10 cellular contexts compared by ENCODE assay signal in genomic region chr19:45876161-45876410, GRCh38. TPM values are rescaled to one million over a fixed set of nuclear protein-coding genes. Genes with fewer than 3 reads are reported as not detected.
DNase-seq lines count a peak whose midpoint lies in the region; ATAC-seq, FAIRE-seq and TF ChIP-seq lines count a peak whose summit lies in the region.
"Had no signal": no experiment of that assay in that cellular context is flagged by ENCODE, and none has a peak within 500 bp of the region (broad histone marks: within the 10 kb centered on the region; RNA-seq: fewer than 3 reads in every experiment).

No MANE protein-coding gene starts in this region.

- TF ChIP-seq CTCF in A549 (IDR thresholded peaks at IDR 0.05) = no peak
- no peak for TF ChIP-seq CTCF in mammary epithelial cell (conservative IDR thresholded peaks at IDR 0.05 in 1 of 2, IDR thresholded peaks at IDR 0.05 in 1 of 2; ENCODE audit: extremely low read depth in 1 of 2, insufficient read depth in 1 of 2, low read depth in 1 of 2, low read length in 2 of 2)
- no peak for TF ChIP-seq CTCF in natural killer cell (IDR thresholded peaks at IDR 0.05)
- TF ChIP-seq CTCF in gastrocnemius medialis (IDR thresholded peaks at IDR 0.05 in 4 of 5, conservative IDR thresholded peaks at IDR 0.05 in 1 of 5) = no peak

- FAIRE-seq in A549 (lab: Jason Lieb, UNC) = no peak

- no peaks in the 10 kb centered on the region for H3K36me3 ChIP-seq in GM23248 (ENCODE audit: low read depth)
- no peaks in the 10 kb centered on the region for H3K36me3 ChIP-seq in mammary epithelial cell (ENCODE audit: insufficient read depth, low read length)
- no peaks in the 10 kb centered on the region for H3K36me3 ChIP-seq in gastrocnemius medialis

- in situ Hi-C loops in GM23248 (cut with MboI) (no loop called here), mammary epithelial cell (cut with MboI; ENCODE audit: low sequenced_read_pairs in 2 of 2) (no loop called here), gastrocnemius medialis (cut with MboI; ENCODE audit: low sequenced_read_pairs in 4 of 4) (no loop called here)

- no TSS peak for BruUV-seq in mammary epithelial cell (replicated peaks; lab: Mats Ljungman, UMichigan)

- peaks cover 0 to 23% of the 10 kb centered on the region in 2 donors for H3K27me3 Mint-ChIP-seq in natural killer cell (ENCODE audit: low read depth in 2 of 2)

- H3K79me2 ChIP-seq in GM23248 (ENCODE audit: insufficient read depth) (no peaks in the 10 kb centered on the region), mammary epithelial cell (ENCODE audit: insufficient read depth, low read length) (no peaks in the 10 kb centered on the region)

- intact Hi-C loops in mammary epithelial cell (cut with micrococcal nuclease) = no loop called here
- intact Hi-C loops in natural killer cell (cut with micrococcal nuclease) = no loop called here
- intact Hi-C loops in gastrocnemius medialis (cut with DNase I; ENCODE audit: low total_unique reads) = no loop called here

- no peaks in the 10 kb centered on the region for H3F3A ChIP-seq in GM23248 (ENCODE audit: insufficient read depth)

- H3K9ac ChIP-seq in GM23248 (peak overlapping the region; percentile 77; the same call in 1 of the 2 replicates), mammary epithelial cell (ENCODE audit: insufficient read depth, low read length) (no peak overlapping the region)

- H4K20me1 ChIP-seq in GM23248 (ENCODE audit: insufficient read depth) = no peaks in the 10 kb centered on the region
- no peaks in the 10 kb centered on the region for H4K20me1 ChIP-seq in mammary epithelial cell (ENCODE audit: insufficient read depth, low read length)

- H3K9me3 ChIP-seq in A549 (no peaks in the 10 kb centered on the region), GM23248 (ENCODE audit: low read depth) (no peaks in the 10 kb centered on the region), mammary epithelial cell (replicated peaks; ENCODE audit: insufficient read depth, low read length) (no peaks in the 10 kb centered on the region), gastrocnemius medialis (no peaks in the 10 kb centered on the region)

- H3K4me1 Mint-ChIP-seq in natural killer cell = peaks cover 0 to 19% of the 10 kb centered on the region in 2 donors

- H3K4me1 ChIP-seq in A549 (peaks cover 2% of the 10 kb centered on the region), GM23248 (ENCODE audit: insufficient read depth) (no peaks in the 10 kb centered on the region), mammary epithelial cell (ENCODE audit: insufficient read depth, low read length) (peaks cover 2% of the 10 kb centered on the region), gastrocnemius medialis (no peaks in the 10 kb centered on the region)

- no peaks in the 10 kb centered on the region for H3K36me3 Mint-ChIP-seq in natural killer cell

- POLR2A ChIA-PET in A549 (lab: Yijun Ruan, JAX) = no interaction called here

- H3K27me3 ChIP-seq in GM23248 (replicated peaks; ENCODE audit: insufficient read depth) (no peaks in the 10 kb centered on the region), mammary epithelial cell (ENCODE audit: insufficient read depth, low read length) (no peaks in the 10 kb centered on the region), gastrocnemius medialis (peaks cover 0 to 9% (median 0%) of the 10 kb centered on the region in 3 donors)

- peak; percentile 30 to 40; a peak in 4 of 6 replicates for ATAC-seq in A549
- ATAC-seq in natural killer cell = peak in 2 of 3 donors; percentile 49 to 59
- ATAC-seq in HG03280 (IDR thresholded peaks at IDR 0.05; ENCODE audit: unreplicated experiment) = no peak
- ATAC-seq in gastrocnemius medialis = no peak

- no peaks in the 10 kb centered on the region for H3K9me2 ChIP-seq in GM23248 (ENCODE audit: insufficient read depth)

- H3K27ac Mint-ChIP-seq in natural killer cell = peak overlapping the region in 1 of 2 donors; percentile 76
- H3K27ac Mint-ChIP-seq: dendritic cell treated with granulocyte-macrophage colony-stimulating factor and Interleukin-4, amounts not matched to agents 40 ng/mL and 50 ng/mL, for 4 days had no signal

- dilution Hi-C loops in mammary epithelial cell (cut with HindIII; ENCODE audit: low sequenced_read_pairs) = no loop called here

- DNase-seq in A549 (ENCODE audit: low read depth in 1 of 2, low spot score in 1 of 2) (no peak), GM23248 (peak; percentile 18), mammary epithelial cell (no peak), natural killer cell (no peak), glomerular visceral epithelial cell (ENCODE audit: extremely low spot score) (no peak), NCI-H1417 (lab: John Stamatoyannopoulos, UW) (no peak), gastrocnemius medialis (no peak)

- CTCF ChIA-PET in A549 (lab: Yijun Ruan, JAX) = interaction anchor here (0.7 to 2.4 kb wide), 2 partner anchors 12 to 58 kb away, joined by 4 to 9 read pairs; partner anchors contain the start of gene FOXA3
- CTCF ChIA-PET in mammary epithelial cell (lab: Charles Lee; ENCODE audit: low non-redundant PET) = no interaction called here

- H3K4me3 ChIP-seq in A549 = no peak overlapping the region
- H3K4me3 ChIP-seq in GM23248 = no peak overlapping the region
- no peak overlapping the region for H3K4me3 ChIP-seq in mammary epithelial cell (replicated peaks in 1 of 3; ENCODE audit: insufficient read depth in 1 of 3, low read depth in 2 of 3, low read length in 3 of 3)
- no peak overlapping the region for H3K4me3 ChIP-seq in gastrocnemius medialis

- WGBS in A549 (ENCODE audit: missing lambda C conversion rate) = 69% methylated on average over 4 of the region's 4 CpGs
- WGBS in GM23248 (ENCODE audit: low coverage in 1 of 2, low lambda C conversion rate in 2 of 2, missing lambda C conversion rate in 2 of 2), 2 experiments = 56 to 94% methylated on average over 2 to 4 of the region's 4 CpGs
- WGBS in mammary epithelial cell (ENCODE audit: low coverage, missing lambda C conversion rate) = 100% methylated on average over 2 of the region's 4 CpGs

- H2AFZ ChIP-seq in GM23248 (peak overlapping the region; percentile 85), mammary epithelial cell (ENCODE audit: low read depth, low read length) (peak overlapping the region; percentile 78)

- peak overlapping the region in 1 of 2 experiments; percentile 30; a peak in 1 of 6 replicates for H3K27ac ChIP-seq in A549
- H3K27ac ChIP-seq in GM23248 = no peak overlapping the region
- H3K27ac ChIP-seq in mammary epithelial cell (ENCODE audit: insufficient read depth, low read depth, low read length) = no peak overlapping the region
- peak overlapping the region in 2 of 4 donors; percentile 54 to 76 for H3K27ac ChIP-seq in gastrocnemius medialis

- TF ChIP-seq POLR2A in A549 (IDR thresholded peaks at IDR 0.05; ENCODE audit: low read length) (no peak), gastrocnemius medialis (IDR thresholded peaks at IDR 0.05) (no peak)

- H3K4me2 ChIP-seq in A549 (no peak overlapping the region), GM23248 (ENCODE audit: unreplicated experiment) (no peak overlapping the region), mammary epithelial cell (ENCODE audit: insufficient read depth, low read depth, low read length) (no peak overlapping the region)

- H3K4me3 Mint-ChIP-seq in natural killer cell = peak overlapping the region; percentile 61
- H3K4me3 Mint-ChIP-seq: dendritic cell treated with granulocyte-macrophage colony-stimulating factor and Interleukin-4, amounts not matched to agents 40 ng/mL and 50 ng/mL, for 4 days had no signal

- TF ChIP-seq RAD21 in A549 (conservative IDR thresholded peaks at IDR 0.05 in 1 of 2, IDR thresholded peaks at IDR 0.05 in 1 of 2) = no peak

- no peak for TF ChIP-seq EP300 in A549 (IDR thresholded peaks at IDR 0.05)

- no peaks in the 10 kb centered on the region for H3K9me3 Mint-ChIP-seq in natural killer cell
- H3K9me3 Mint-ChIP-seq: dendritic cell treated with granulocyte-macrophage colony-stimulating factor and Interleukin-4, amounts not matched to agents 40 ng/mL and 50 ng/mL, for 4 days had no signal

RNA-seq across cellular contexts. Expression of gene IRF2BP1, which starts 9.9 kb away (rescaled TPM):
- 9.5 and 10.9 TPM in 2 replicates for polyA plus RNA-seq in A549 (2011; rRNA removed)
- polyA plus RNA-seq in A549 (2012; cell fraction: cytosol; rRNA removed) = 17.2 and 27.7 TPM in 2 replicates
- polyA plus RNA-seq in A549 (2012; cell fraction: nucleus; rRNA removed) = 17.1 and 29.4 TPM in 2 replicates
- polyA plus RNA-seq in A549 (2017; fragmentation: RNase III; extraction: RNeasy Plus Mini Kit Qiagen cat#74134 plus additional on column Dnase treatment) = 20.1 to 23.1 TPM (median 21.3 TPM) in 3 replicates
- polyA minus RNA-seq in A549 (2011; rRNA and poly(A)+ RNA removed) = 10.2 and 13.7 TPM in 2 replicates
- total RNA-seq in GM23248 (2014; rRNA removed; shearing (Covaris generic)) = 39.3 and 53.8 TPM in 2 replicates
- polyA plus RNA-seq in GM23248 (2016; fragmentation: Nextera tagmentation; extraction: Ambion mirVana) = 7.8 and 8.6 TPM in 2 replicates
- 10 to 100 TPM; 15.9 to 28.0 TPM for total RNA-seq in mammary epithelial cell
- 5.7 TPM for polyA plus RNA-seq in mammary epithelial cell
- polyA minus RNA-seq in mammary epithelial cell = 6.1 TPM
- total RNA-seq in natural killer cell = 10 to 100 TPM; 16.1 to 20.3 (median 19.6) TPM
- total RNA-seq in gastrocnemius medialis = 10 to 100 TPM; 17.1 to 40.6 (median 28.6) TPM

RNA-seq across cellular contexts. Expression of gene FOXA3, which starts 12.0 kb away (rescaled TPM):
- polyA plus RNA-seq in A549 (2011; rRNA removed) (5.3 and 6.5 TPM in 2 replicates), A549 (2017; fragmentation: RNase III; extraction: RNeasy Plus Mini Kit Qiagen cat#74134 plus additional on column Dnase treatment) (1.2 to 1.6 TPM (median 1.3 TPM) in 3 replicates), GM23248 (2016; fragmentation: Nextera tagmentation; extraction: Ambion mirVana) (not detected in 2 replicates), mammary epithelial cell (not detected)
- polyA plus RNA-seq in A549 (2012; cell fraction: cytosol; rRNA removed) = 0.90 and 0.98 TPM in 2 replicates
- 0.74 and 0.77 TPM in 2 replicates for polyA plus RNA-seq in A549 (2012; cell fraction: nucleus; rRNA removed)
- 6.0 and 6.6 TPM in 2 replicates for polyA minus RNA-seq in A549 (2011; rRNA and poly(A)+ RNA removed)
- not detected in 2 replicates for total RNA-seq in GM23248 (2014; rRNA removed; shearing (Covaris generic))
- total RNA-seq in mammary epithelial cell (not detected), natural killer cell (not detected), gastrocnemius medialis (not detected)
- polyA minus RNA-seq in mammary epithelial cell = not detected
- total RNA-seq: skeletal muscle tissue had no signal

RNA-seq across cellular contexts. Expression of gene SYMPK, which starts 13.1 kb away (rescaled TPM):
- polyA plus RNA-seq in A549 (2011; rRNA removed) (92.6 and 105 TPM in 2 replicates), A549 (2017; fragmentation: RNase III; extraction: RNeasy Plus Mini Kit Qiagen cat#74134 plus additional on column Dnase treatment) (57.8 to 61.9 TPM (median 58.1 TPM) in 3 replicates), GM23248 (2016; fragmentation: Nextera tagmentation; extraction: Ambion mirVana) (14.8 and 17.8 TPM in 2 replicates), mammary epithelial cell (56.2 TPM)
- 102 and 122 TPM in 2 replicates for polyA plus RNA-seq in A549 (2012; cell fraction: cytosol; rRNA removed)
- polyA plus RNA-seq in A549 (2012; cell fraction: nucleus; rRNA removed) = 262 and 328 TPM in 2 replicates
- 125 and 128 TPM in 2 replicates for polyA minus RNA-seq in A549 (2011; rRNA and poly(A)+ RNA removed)
- 28.1 and 81.4 TPM in 2 replicates for total RNA-seq in GM23248 (2014; rRNA removed; shearing (Covaris generic))
- total RNA-seq in mammary epithelial cell (10 to 100 TPM; 32.3 to 81.6 TPM), natural killer cell (10 to 100 TPM; 86.4 to 94.8 (median 86.7) TPM), gastrocnemius medialis (10 to 100 TPM; 14.1 to 64.6 (median 34.9) TPM)
- polyA minus RNA-seq in mammary epithelial cell = 163 TPM

RNA-seq across cellular contexts. Expression of gene MYPOP, which starts 26.3 kb away (rescaled TPM):
- polyA plus RNA-seq in A549 (2011; rRNA removed) (2.1 and 3.4 TPM in 2 replicates), A549 (2017; fragmentation: RNase III; extraction: RNeasy Plus Mini Kit Qiagen cat#74134 plus additional on column Dnase treatment) (7.9 to 10.6 TPM (median 10.5 TPM) in 3 replicates), GM23248 (2016; fragmentation: Nextera tagmentation; extraction: Ambion mirVana) (1.2 and 1.6 TPM in 2 replicates), mammary epithelial cell (1.4 TPM)
- polyA plus RNA-seq in A549 (2012; cell fraction: cytosol; rRNA removed) = 6.2 and 8.9 TPM in 2 replicates
- 10.0 and 12.8 TPM in 2 replicates for polyA plus RNA-seq in A549 (2012; cell fraction: nucleus; rRNA removed)
- 1.6 and 2.8 TPM in 2 replicates for polyA minus RNA-seq in A549 (2011; rRNA and poly(A)+ RNA removed)
- total RNA-seq in GM23248 (2014; rRNA removed; shearing (Covaris generic)) = 3.5 and 7.7 TPM in 2 replicates
- total RNA-seq in mammary epithelial cell (1 to 10 TPM; 1.8 to 8.9 TPM), natural killer cell (1 to 10 TPM; 7.0 to 8.4 (median 7.2) TPM), gastrocnemius medialis (10 to 100 TPM in 1 of 4 donors, 1 to 10 TPM in 3; 5.9 to 12.4 (median 6.3) TPM)
- 1.8 TPM for polyA minus RNA-seq in mammary epithelial cell

RNA-seq across cellular contexts. Expression of gene NANOS2, which starts 38.5 kb away (rescaled TPM):
- polyA plus RNA-seq in A549 (2011; rRNA removed) = not detected in 2 replicates
- not detected in 2 replicates for polyA plus RNA-seq in A549 (2012; cell fraction: cytosol; rRNA removed)
- polyA plus RNA-seq in A549 (2012; cell fraction: nucleus; rRNA removed) = not detected in 2 replicates
- not detected in 3 replicates for polyA plus RNA-seq in A549 (2017; fragmentation: RNase III; extraction: RNeasy Plus Mini Kit Qiagen cat#74134 plus additional on column Dnase treatment)
- not detected in 2 replicates for polyA minus RNA-seq in A549 (2011; rRNA and poly(A)+ RNA removed)
- total RNA-seq in GM23248 (2014; rRNA removed; shearing (Covaris generic)) = not detected in 2 replicates
- not detected in 2 replicates for polyA plus RNA-seq in GM23248 (2016; fragmentation: Nextera tagmentation; extraction: Ambion mirVana)
- total RNA-seq in mammary epithelial cell = not detected
- not detected for polyA plus RNA-seq in mammary epithelial cell
- polyA minus RNA-seq in mammary epithelial cell = not detected
- not detected for total RNA-seq in natural killer cell
- total RNA-seq in gastrocnemius medialis = not detected
- total RNA-seq: skeletal muscle tissue had no signal

Comparison
In these comparisons a context has a peak if more than half of its experiments do, and no peak if none do; other contexts are left out.
1. ATAC-seq: peak in A549 (2 of 2) and natural killer cell (2 of 3); none in HG03280 (single experiment) and gastrocnemius medialis (0 of 2).